8 cellular contexts compared by ENCODE assay signal in the genomic region with DNA sequence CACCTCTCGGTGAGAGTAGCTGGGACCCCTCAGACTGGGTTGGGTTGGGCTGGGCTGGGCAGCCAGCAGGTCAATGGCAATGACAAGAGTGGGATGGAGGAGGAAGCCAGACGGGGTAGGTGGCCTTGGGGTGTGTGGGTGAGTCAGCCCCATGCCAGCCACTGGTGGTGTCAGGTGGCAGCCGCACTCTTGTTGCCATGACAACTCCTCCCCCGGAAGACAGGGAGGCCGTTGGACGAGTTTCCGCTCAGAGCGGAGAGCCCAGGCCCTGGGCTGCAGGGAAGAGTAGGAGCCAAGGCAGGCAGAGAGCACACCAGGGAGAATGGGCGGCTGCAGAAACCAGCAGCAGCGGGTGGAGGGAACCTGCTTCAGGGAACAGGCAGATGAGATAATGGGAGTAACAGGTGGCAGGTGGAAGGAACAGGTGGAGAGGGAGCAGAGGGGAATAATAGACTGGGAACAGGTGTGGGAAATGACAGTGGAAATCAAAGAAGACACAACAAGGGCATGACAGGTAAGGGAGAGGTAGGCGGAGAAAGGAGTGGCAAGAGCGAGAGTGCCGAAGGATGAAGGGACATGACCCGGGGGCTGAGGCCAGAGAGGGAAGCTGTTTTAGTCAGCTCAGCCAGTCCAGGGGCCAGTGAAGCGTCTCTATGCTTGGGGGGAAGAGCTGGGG. TPM values are rescaled to one million over a fixed set of nuclear protein-coding genes. Genes with fewer than 3 reads are reported as not detected.
A peak's percentile ranks its signal among the peaks of the same experiment; 100 is the strongest.
DNase-seq lines count a peak whose midpoint lies in the region; ATAC-seq and TF ChIP-seq lines count a peak whose summit lies in the region.

No MANE protein-coding gene starts in this region.

- no peak for TF ChIP-seq CTCF in AG10803 (conservative IDR thresholded peaks at IDR 0.05; ENCODE audit: low read length)
- no peak for TF ChIP-seq CTCF in IMR-90 (conservative IDR thresholded peaks at IDR 0.05; ENCODE audit: low read depth, low read length)
- TF ChIP-seq CTCF in GM13976 (IDR thresholded peaks at IDR 0.05; ENCODE audit: borderline replicate concordance, control extremely low read depth, extremely low read depth, insufficient read depth, missing control alignments) = no peak

- no peak overlapping the region for H4K91ac ChIP-seq in IMR-90 (ENCODE audit: insufficient read depth, low read depth, low read length)

- no peak overlapping the region for H3K27ac ChIP-seq in IMR-90 (ENCODE audit: insufficient read depth, low read length)

- H3K36me3 Mint-ChIP-seq in effector memory CD8-positive, alpha-beta T cell (ENCODE audit: insufficient read depth) = peaks cover 3% of the 10 kb centered on the region

- H3K56ac ChIP-seq in IMR-90 (ENCODE audit: extremely low read depth, insufficient read depth, low read length) = no peak overlapping the region

- H3K27ac Mint-ChIP-seq in effector memory CD8-positive, alpha-beta T cell = peak overlapping the region in 1 of 2 donors; percentile 3

- H4K8ac ChIP-seq in IMR-90 (ENCODE audit: low read depth in 2 of 2, low read length in 2 of 2) = no peak overlapping the region

- peaks cover 26% of the 10 kb centered on the region for H3K27me3 ChIP-seq in IMR-90 (ENCODE audit: control insufficient read depth, insufficient read depth, low read length)

- no peak overlapping the region for H2BK15ac ChIP-seq in IMR-90 (ENCODE audit: low read depth, low read length)

- no peaks in the 10 kb centered on the region; the same call in 1 of the 2 replicates for H3K9me1 ChIP-seq in IMR-90 (ENCODE audit: insufficient read depth, low read length)

- TF ChIP-seq POLR2A in IMR-90 (IDR thresholded peaks at IDR 0.05; ENCODE audit: low read depth, low read length) = no peak

- no peaks in the 10 kb centered on the region for H3K9me3 ChIP-seq in IMR-90 (ENCODE audit: control insufficient read depth, insufficient read depth, low read length)

- H3K4me1 ChIP-seq in IMR-90 (ENCODE audit: control insufficient read depth, insufficient read depth, low read length) = peaks cover 2% of the 10 kb centered on the region; the same call in 1 of the 2 replicates

- H3K27me3 Mint-ChIP-seq in effector memory CD8-positive, alpha-beta T cell = peaks cover 40 to 90% of the 10 kb centered on the region in 2 donors

- no peak overlapping the region for H2BK5ac ChIP-seq in IMR-90 (ENCODE audit: low read depth, low read length, poor library complexity, severe bottlenecking)

- CTCF ChIA-PET in IMR-90 (lab: Yijun Ruan, JAX) = interaction anchor here (0.7 kb wide), 1 partner anchor 10 kb away, joined by 3 read pairs; no protein-coding TSS in a partner anchor

- peak overlapping the region; percentile 8 for H2AFZ ChIP-seq in IMR-90 (replicated peaks; ENCODE audit: low read length, poor library complexity)

- H3K18ac ChIP-seq in IMR-90 (ENCODE audit: low read depth, low read length) = no peak overlapping the region

- no peak overlapping the region for H2BK20ac ChIP-seq in IMR-90 (ENCODE audit: low read depth, low read length)

- H2BK120ac ChIP-seq in IMR-90 (ENCODE audit: low read depth, low read length) = no peak overlapping the region

- 68% methylated on average over 5 of the region's 15 CpGs; no CpG with 5 or more reads in 1 of the 2 experiments for WGBS in IMR-90 (ENCODE audit: extremely low coverage in 2 of 2, insufficient read length in 1 of 2), 2 experiments

- intact Hi-C loops in IMR-90 (cut with micrococcal nuclease) (no loop called here), left ventricle myocardium superior (cut with micrococcal nuclease) (no loop called here)

- BruUV-seq in IMR-90 (replicated peaks; lab: Mats Ljungman, UMichigan) = no TSS peak

- ATAC-seq in IMR-90 (ENCODE audit: low read depth) = no peak; the same call in none of the 2 replicates
- ATAC-seq in effector memory CD8-positive, alpha-beta T cell (replicated peaks) = peak; percentile 42
- no peak for ATAC-seq in left ventricle myocardium superior

- POLR2A ChIA-PET in IMR-90 (lab: Charles Lee; ENCODE audit: unreplicated experiment) = no interaction called here

- no peak overlapping the region for H2AK9ac ChIP-seq in IMR-90 (replicated peaks; ENCODE audit: low read depth, low read length, poor library complexity)

- no peak for TF ChIP-seq RAD21 in IMR-90 (IDR thresholded peaks at IDR 0.05; ENCODE audit: low read length)

- no peak overlapping the region for H3K4ac ChIP-seq in IMR-90 (ENCODE audit: low read depth, low read length)

- H3K36me3 ChIP-seq in IMR-90 (ENCODE audit: control insufficient read depth, insufficient read depth, low read length) = no peaks in the 10 kb centered on the region

- H3K14ac ChIP-seq in IMR-90 (replicated peaks; ENCODE audit: low read depth, low read length) = no peak overlapping the region

- no peak overlapping the region for H2AK5ac ChIP-seq in IMR-90 (ENCODE audit: low read depth, low read length)

- H4K5ac ChIP-seq in IMR-90 (ENCODE audit: low read depth, low read length) = no peak overlapping the region

- H3K79me1 ChIP-seq in IMR-90 (ENCODE audit: low read depth in 1 of 2, low read length in 2 of 2) = no peaks in the 10 kb centered on the region

- in situ Hi-C loops in IMR-90 (cut with MboI; ENCODE audit: low sequenced_read_pairs) (no loop called here), GM13976 (cut with MboI; ENCODE audit: low sequenced_read_pairs, unreplicated experiment) (no loop called here)

- no peak overlapping the region for H3K9ac ChIP-seq in IMR-90 (ENCODE audit: low read depth, low read length)

- H4K20me1 ChIP-seq in IMR-90 (ENCODE audit: insufficient read depth, low read length) = no peaks in the 10 kb centered on the region

- DNase-seq in AG10803 (ENCODE audit: low read depth) (peak; percentile 6), IMR-90 (peak; percentile 56), SHP77 treated with DMSO at 0.1 percent for 48 hours (lab: John Stamatoyannopoulos, UW) (peak; percentile 40), occipital lobe (lab: John Stamatoyannopoulos, UW) (peak; percentile 73), GM19238 (ENCODE audit: insufficient read length, low spot score) (no peak), GM13976 (ENCODE audit: low spot score) (no peak), left ventricle myocardium superior (no peak)
- DNase-seq in effector memory CD8-positive, alpha-beta T cell = no peak

- no peaks in the 10 kb centered on the region for H3K9me3 Mint-ChIP-seq in effector memory CD8-positive, alpha-beta T cell

- peaks cover 5% of the 10 kb centered on the region in 2 donors for H3K4me1 Mint-ChIP-seq in effector memory CD8-positive, alpha-beta T cell (ENCODE audit: low read depth in 2 of 2)

- dilution Hi-C loops in IMR-90 (cut with HindIII; ENCODE audit: low sequenced_read_pairs, unreplicated experiment) = no loop called here

- H3K23ac ChIP-seq in IMR-90 (ENCODE audit: low read depth, low read length) = no peak overlapping the region

- H3K4me3 ChIP-seq in AG10803 (ENCODE audit: low read length) (no peak overlapping the region), IMR-90 (ENCODE audit: insufficient read depth, low read depth, low read length) (no peak overlapping the region)

- no peak overlapping the region for H3K4me2 ChIP-seq in IMR-90 (ENCODE audit: low read depth, low read length)

- no peak overlapping the region for H3K4me3 Mint-ChIP-seq in effector memory CD8-positive, alpha-beta T cell

TF ChIP-seq in IMR-90, 13 proteins besides CTCF, POLR2A, EP300 and RAD21:
- TF ChIP-seq, protein P1, sequence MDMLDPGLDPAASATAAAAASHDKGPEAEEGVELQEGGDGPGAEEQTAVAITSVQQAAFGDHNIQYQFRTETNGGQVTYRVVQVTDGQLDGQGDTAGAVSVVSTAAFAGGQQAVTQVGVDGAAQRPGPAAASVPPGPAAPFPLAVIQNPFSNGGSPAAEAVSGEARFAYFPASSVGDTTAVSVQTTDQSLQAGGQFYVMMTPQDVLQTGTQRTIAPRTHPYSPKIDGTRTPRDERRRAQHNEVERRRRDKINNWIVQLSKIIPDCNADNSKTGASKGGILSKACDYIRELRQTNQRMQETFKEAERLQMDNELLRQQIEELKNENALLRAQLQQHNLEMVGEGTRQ (IDR thresholded peaks at IDR 0.05; ENCODE audit: low read depth, low read length) = 0 out of 2 replicates have a peak, but pooled peaks have one; percentile 4
- TF ChIP-seq FOS (IDR thresholded peaks at IDR 0.05; ENCODE audit: low read depth, low read length) = 0 out of 2 replicates have a peak, but pooled peaks have one; percentile 21
- TF ChIP-seq NFE2L2 (IDR thresholded peaks at IDR 0.05; ENCODE audit: low read depth, low read length) = no peak

RNA-seq across cellular contexts. Expression of gene SPTBN2, which starts 8.7 kb away (rescaled TPM):
- total RNA-seq in IMR-90 (2012; rRNA removed) (0.18 and 0.56 TPM in 2 replicates), occipital lobe (105 TPM), left ventricle myocardium superior (1.1 TPM)
- 0.41 and 0.57 TPM in 2 replicates for polyA plus RNA-seq in IMR-90 (2012; rRNA removed)
- 0.49 and 0.61 TPM in 2 replicates for polyA plus RNA-seq in IMR-90 (2012; cell fraction: cytosol; rRNA removed)
- polyA plus RNA-seq in IMR-90 (2012; cell fraction: nucleus; rRNA removed; ENCODE audit: low replicate concordance) = 1.4 and 2.6 TPM in 2 replicates

RNA-seq across cellular contexts. Expression of gene RBM4B, which starts 42.7 kb away (rescaled TPM):
- total RNA-seq in IMR-90 (2012; rRNA removed) (23.1 and 25.6 TPM in 2 replicates), occipital lobe (94.5 TPM), left ventricle myocardium superior (13.1 TPM)
- polyA plus RNA-seq in IMR-90 (2012; rRNA removed) = 21.1 and 26.7 TPM in 2 replicates
- 11.4 and 17.8 TPM in 2 replicates for polyA plus RNA-seq in IMR-90 (2012; cell fraction: cytosol; rRNA removed)
- 21.4 and 62.4 TPM in 2 replicates for polyA plus RNA-seq in IMR-90 (2012; cell fraction: nucleus; rRNA removed; ENCODE audit: low replicate concordance)

Comparison
In these comparisons a context has a peak if more than half of its experiments do, and no peak if none do; other contexts are left out.
1. DNase-seq: peak in AG10803 (single experiment), IMR-90 (single experiment), SHP77 treated with DMSO at 0.1 percent for 48 hours (single experiment) and occipital lobe (single experiment); none in effector memory CD8-positive, alpha-beta T cell (0 of 3), GM19238 (single experiment), GM13976 (single experiment) and left ventricle myocardium superior (single experiment).
2. RNA of gene SPTBN2, which starts 8.7 kb away (total RNA-seq): 105 TPM in occipital lobe (single experiment); 1.1 TPM in left ventricle myocardium superior (single experiment) and 0.18 to 0.56 TPM in IMR-90; every median in the first group is over 10 times any median in the second.